ENCODE assay signal across 20 cellular contexts in genomic region chr11:67058506-67058905, GRCh38. TPM values are rescaled to one million over a fixed set of nuclear protein-coding genes. Genes with fewer than 3 reads are reported as not detected.
"Had no signal": no experiment of that assay in that cellular context is flagged by ENCODE, and none has a peak within 500 bp of the region (broad histone marks: within the 10 kb centered on the region; RNA-seq: fewer than 3 reads in every experiment).

No MANE protein-coding gene starts in this region.

- H3K36me3 ChIP-seq: cardiac muscle cell, neural progenitor cell, thyroid gland, WERI-Rb-1 had no signal

- DNase-seq: activated CD4-positive, alpha-beta T cell treated with anti-CD3 and anti-CD28 coated beads, Interleukin-2, amount 10 ng/mL, durations not matched to agents 7 days and 5 days; activated CD4-positive, CD25-positive, alpha-beta regulatory T cell treated with anti-CD3 and anti-CD28 coated beads, Interleukin-2, amount 50 U/mL, for 72 hours; activated CD8-positive, alpha-beta memory T cell treated with anti-CD3 and anti-CD28 coated beads, Interleukin-2, amount 10 ng/mL, durations not matched to agents 7 days and 5 days; activated CD8-positive, alpha-beta T cell treated with anti-CD3 and anti-CD28 coated beads for 36 hours; activated effector memory CD4-positive, alpha-beta T cell treated with anti-CD3 and anti-CD28 coated beads, Interleukin-2, amount 50 U/mL, for 16 hours; activated naive CD4-positive, alpha-beta T cell treated with anti-CD3 and anti-CD28 coated beads, Interleukin-2, amount 10 ng/mL, durations not matched to agents 7 days and 5 days; activated T-cell treated with anti-CD3 and anti-CD28 coated beads for 4 hours; amygdala; hypothalamus; mesenchymal stem cell; naive thymus-derived CD4-positive, alpha-beta T cell; stimulated activated CD4-positive, alpha-beta T cell treated with anti-CD3 and anti-CD28 coated beads, Interleukin-4, amount 100 ng/mL, for 24 hours; substantia nigra; thyroid gland; WERI-Rb-1 had no signal

- H3K4me3 ChIP-seq: cardiac muscle cell, neural progenitor cell, thyroid gland had no signal

- H3K9me3 Mint-ChIP-seq: activated CD4-positive, alpha-beta T cell treated with anti-CD3 and anti-CD28 coated beads, Interleukin-2, amount 10 ng/mL, durations not matched to agents 7 days and 5 days; activated CD8-positive, alpha-beta T cell treated with anti-CD3 and anti-CD28 coated beads for 36 hours; activated naive CD4-positive, alpha-beta T cell treated with anti-CD3 and anti-CD28 coated beads, Interleukin-2, amount 10 ng/mL, durations not matched to agents 7 days and 5 days; naive thymus-derived CD4-positive, alpha-beta T cell; neural progenitor cell; stimulated activated naive CD8-positive, alpha-beta T cell treated with anti-CD3 and anti-CD28 coated beads, Interleukin-15, Interleukin-2, amounts not matched to agents 100 ng/mL and 50 ng/mL, for 24 hours had no signal

- H3K4me3 Mint-ChIP-seq: activated CD4-positive, alpha-beta T cell treated with anti-CD3 and anti-CD28 coated beads, Interleukin-2, amount 10 ng/mL, durations not matched to agents 7 days and 5 days; activated CD8-positive, alpha-beta memory T cell treated with anti-CD3 and anti-CD28 coated beads, Interleukin-2, amount 10 ng/mL, durations not matched to agents 7 days and 5 days; activated CD8-positive, alpha-beta T cell treated with anti-CD3 and anti-CD28 coated beads for 36 hours; activated naive CD4-positive, alpha-beta T cell treated with anti-CD3 and anti-CD28 coated beads, Interleukin-2, amount 10 ng/mL, durations not matched to agents 7 days and 5 days; neural progenitor cell; stimulated activated naive CD8-positive, alpha-beta T cell treated with anti-CD3 and anti-CD28 coated beads, Interleukin-15, Interleukin-2, amounts not matched to agents 100 ng/mL and 50 ng/mL, for 24 hours had no signal

- H3K36me3 Mint-ChIP-seq: activated CD8-positive, alpha-beta memory T cell treated with anti-CD3 and anti-CD28 coated beads, Interleukin-2, amount 10 ng/mL, durations not matched to agents 7 days and 5 days; activated naive CD4-positive, alpha-beta T cell treated with anti-CD3 and anti-CD28 coated beads, Interleukin-2, amount 10 ng/mL, durations not matched to agents 7 days and 5 days; naive thymus-derived CD4-positive, alpha-beta T cell; neural progenitor cell had no signal

- ATAC-seq: activated CD8-positive, alpha-beta memory T cell treated with anti-CD3 and anti-CD28 coated beads, Interleukin-2, amount 10 ng/mL, durations not matched to agents 7 days and 5 days; activated CD8-positive, alpha-beta T cell treated with anti-CD3 and anti-CD28 coated beads for 36 hours; esophagus mucosa; naive thymus-derived CD4-positive, alpha-beta T cell had no signal

- H3K9me3 ChIP-seq: thyroid gland had no signal

- H3K27ac ChIP-seq: cardiac muscle cell, neural progenitor cell, thyroid gland, WERI-Rb-1 had no signal

- H3K27me3 ChIP-seq: cardiac muscle cell, thyroid gland had no signal

- H3K9ac ChIP-seq: neural progenitor cell had no signal

- H3K27ac Mint-ChIP-seq: activated CD4-positive, alpha-beta T cell treated with anti-CD3 and anti-CD28 coated beads, Interleukin-2, amount 10 ng/mL, durations not matched to agents 7 days and 5 days; activated CD8-positive, alpha-beta memory T cell treated with anti-CD3 and anti-CD28 coated beads, Interleukin-2, amount 10 ng/mL, durations not matched to agents 7 days and 5 days; activated CD8-positive, alpha-beta T cell treated with anti-CD3 and anti-CD28 coated beads for 36 hours; activated naive CD4-positive, alpha-beta T cell treated with anti-CD3 and anti-CD28 coated beads, Interleukin-2, amount 10 ng/mL, durations not matched to agents 7 days and 5 days; neural progenitor cell; stimulated activated naive CD8-positive, alpha-beta T cell treated with anti-CD3 and anti-CD28 coated beads, Interleukin-15, Interleukin-2, amounts not matched to agents 100 ng/mL and 50 ng/mL, for 24 hours had no signal

RNA-seq across cellular contexts. Expression of gene RHOD, which starts 1.9 kb away (rescaled TPM):
- total RNA-seq: T-helper 2 cell treated with Interferon-gamma antibody and Interleukin-4, amounts not matched to agents 100 ng/mL and 5 ng/mL, for 36 hours had no signal

RNA-seq across cellular contexts. Expression of gene SYT12, which starts 35.6 kb away (rescaled TPM):
- total RNA-seq: activated CD4-positive, alpha-beta T cell treated with anti-CD3 and anti-CD28 coated beads, Interleukin-2, amount 10 ng/mL, durations not matched to agents 7 days and 5 days; activated CD8-positive, alpha-beta memory T cell treated with anti-CD3 and anti-CD28 coated beads, Interleukin-2, amount 10 ng/mL, durations not matched to agents 7 days and 5 days; activated CD8-positive, alpha-beta T cell treated with anti-CD3 and anti-CD28 coated beads for 36 hours; naive thymus-derived CD4-positive, alpha-beta T cell; T-helper 2 cell treated with Interferon-gamma antibody and Interleukin-4, amounts not matched to agents 100 ng/mL and 5 ng/mL, for 36 hours had no signal
- polyA plus RNA-seq: cardiac muscle cell; naive thymus-derived CD4-positive, alpha-beta T cell had no signal
